20 cellular contexts compared by ENCODE assay signal in the genomic region with DNA sequence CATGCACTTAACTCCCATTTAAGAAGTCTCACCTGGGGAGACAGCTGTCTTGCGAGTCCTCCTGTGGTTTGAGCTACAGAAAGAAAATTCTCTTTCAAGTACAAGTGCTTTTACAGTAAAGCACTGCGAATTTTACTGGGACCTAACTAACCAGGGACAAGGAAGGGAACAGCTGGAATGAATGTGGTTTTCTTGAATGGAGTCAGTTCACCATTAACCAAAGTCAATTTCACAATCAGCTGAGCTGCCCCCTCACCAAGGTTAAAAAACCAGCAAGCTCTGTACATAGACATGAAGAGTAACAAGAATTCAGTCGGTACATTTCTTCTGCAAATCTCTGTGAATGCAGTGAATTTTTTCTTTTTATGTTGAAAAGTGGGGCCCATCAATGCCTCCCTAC.
"Had no signal": no experiment of that assay in that cellular context is flagged by ENCODE, and none has a peak within 500 bp of the region (broad histone marks: within the 10 kb centered on the region; RNA-seq: fewer than 3 reads in every experiment).

No MANE protein-coding gene starts in this region.

- H3K27ac Mint-ChIP-seq: activated naive CD4-positive, alpha-beta T cell treated with anti-CD3 and anti-CD28 coated beads, Interleukin-2, amount 50 U/mL, for 24 hours; dendritic cell treated with granulocyte-macrophage colony-stimulating factor and Interleukin-4, amounts not matched to agents 40 ng/mL and 50 ng/mL, for 4 days; mesothelial cell of epicardium had no signal

- H3K9me3 Mint-ChIP-seq: activated naive CD4-positive, alpha-beta T cell treated with anti-CD3 and anti-CD28 coated beads, Interleukin-2, amount 50 U/mL, for 24 hours; dendritic cell treated with granulocyte-macrophage colony-stimulating factor and Interleukin-4, amounts not matched to agents 40 ng/mL and 50 ng/mL, for 4 days; mesothelial cell of epicardium; nephron had no signal

- H3K4me3 Mint-ChIP-seq: activated naive CD4-positive, alpha-beta T cell treated with anti-CD3 and anti-CD28 coated beads, Interleukin-2, amount 50 U/mL, for 24 hours; dendritic cell treated with granulocyte-macrophage colony-stimulating factor and Interleukin-4, amounts not matched to agents 40 ng/mL and 50 ng/mL, for 4 days; mesothelial cell of epicardium; nephron had no signal

- H3K4me1 ChIP-seq: right atrium auricular region had no signal

- DNase-seq: activated CD4-positive, alpha-beta T cell treated with anti-CD3 and anti-CD28 coated beads, Interleukin-2, amount 50 U/mL, for 48 hours; activated gamma-delta T cell; effector CD8-positive, alpha-beta T cell; hypothalamus; nucleus accumbens; stimulated activated naive CD8-positive, alpha-beta T cell treated with anti-CD3 and anti-CD28 coated beads, Interleukin-15, Interleukin-2, amounts not matched to agents 100 U/mL and 50 U/mL, for 24 hours; substantia nigra; T-helper 2 cell; tibial artery; WERI-Rb-1 had no signal

- H3K36me3 ChIP-seq: cardiac muscle cell, esophagus muscularis mucosa, right atrium auricular region, tibial artery, WERI-Rb-1 had no signal

- H3K4me3 ChIP-seq: cardiac muscle cell, esophagus muscularis mucosa, lung, right atrium auricular region, skin epidermis, tibial artery had no signal

- H3K4me1 Mint-ChIP-seq: activated naive CD4-positive, alpha-beta T cell treated with anti-CD3 and anti-CD28 coated beads, Interleukin-2, amount 50 U/mL, for 24 hours had no signal

- H3K27me3 ChIP-seq: cardiac muscle cell, esophagus muscularis mucosa, right atrium auricular region, tibial artery had no signal

- H3K27me3 Mint-ChIP-seq: activated naive CD4-positive, alpha-beta T cell treated with anti-CD3 and anti-CD28 coated beads, Interleukin-2, amount 50 U/mL, for 24 hours; dendritic cell treated with granulocyte-macrophage colony-stimulating factor and Interleukin-4, amounts not matched to agents 40 ng/mL and 50 ng/mL, for 4 days had no signal

- H3K36me3 Mint-ChIP-seq: activated naive CD4-positive, alpha-beta T cell treated with anti-CD3 and anti-CD28 coated beads, Interleukin-2, amount 50 U/mL, for 24 hours; mesothelial cell of epicardium had no signal

- ATAC-seq: stimulated activated naive CD8-positive, alpha-beta T cell treated with anti-CD3 and anti-CD28 coated beads, Interleukin-15, Interleukin-2, amounts not matched to agents 100 U/mL and 50 U/mL, for 24 hours had no signal

- H3K27ac ChIP-seq: cardiac muscle cell, esophagus muscularis mucosa, right atrium auricular region, skin epidermis, tibial artery, WERI-Rb-1 had no signal

- H3K9me3 ChIP-seq: esophagus muscularis mucosa, right atrium auricular region, tibial artery had no signal

- FAIRE-seq: urothelium cell line had no signal
